In the genomic region with DNA sequence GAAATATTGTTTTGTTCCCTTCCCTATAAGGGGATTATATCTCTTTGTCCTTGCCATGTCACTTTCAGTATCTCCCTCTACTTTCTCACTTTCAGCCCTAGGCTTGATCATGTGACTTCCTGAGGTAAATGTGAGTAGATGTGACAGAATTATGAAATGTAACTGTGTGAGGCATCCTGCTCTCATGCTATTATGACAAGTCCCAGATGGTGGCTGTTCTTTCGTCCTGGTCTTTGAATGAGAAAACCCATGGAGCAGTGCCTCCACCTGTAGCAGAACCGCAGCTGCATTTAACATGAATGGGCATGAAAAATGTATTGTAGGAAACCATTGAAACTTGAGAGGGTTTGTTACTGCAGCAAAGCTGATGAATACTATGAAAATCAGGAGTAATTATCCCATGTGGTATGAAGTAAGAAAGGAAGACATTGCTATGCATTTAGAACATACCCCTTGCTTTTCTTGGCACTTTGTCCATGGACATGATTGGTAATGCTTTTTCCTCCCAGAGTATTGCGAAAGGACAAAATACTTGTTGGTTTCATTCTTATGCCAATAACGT, we compare ENCODE assay signal across 8 cellular contexts.
DNase-seq lines count a peak whose midpoint lies in the region; ATAC-seq and TF ChIP-seq lines count a peak whose summit lies in the region.

No MANE protein-coding gene starts in this region.

- no peak for TF ChIP-seq EP300 in gastroesophageal sphincter (IDR thresholded peaks at IDR 0.05)

- peak overlapping the region; percentile 75 for H3K4me3 Mint-ChIP-seq in natural killer cell
- no peak overlapping the region for H3K4me3 Mint-ChIP-seq in mesothelial cell of epicardium

- ATAC-seq in natural killer cell = peak; percentile 93 to 99 (median 96)
- no peak for ATAC-seq in gastroesophageal sphincter

- no peak overlapping the region for H3K9ac ChIP-seq in GM23248
- no peak overlapping the region for H3K9ac ChIP-seq in MM.1S (ENCODE audit: low read length)

- H3K9me3 Mint-ChIP-seq in natural killer cell (no peaks in the 10 kb centered on the region), mesothelial cell of epicardium (peaks cover 11% of the 10 kb centered on the region)

- no peaks in the 10 kb centered on the region for H3K9me3 ChIP-seq in GM23248 (ENCODE audit: low read depth)
- no peaks in the 10 kb centered on the region for H3K9me3 ChIP-seq in MM.1S (replicated peaks; ENCODE audit: insufficient read depth, low read length)
- no peaks in the 10 kb centered on the region for H3K9me3 ChIP-seq in gastroesophageal sphincter

- H3K79me2 ChIP-seq in GM23248 (ENCODE audit: insufficient read depth) (no peaks in the 10 kb centered on the region), MM.1S (ENCODE audit: low read length) (no peaks in the 10 kb centered on the region)

- H3K9me2 ChIP-seq in GM23248 (ENCODE audit: insufficient read depth) (no peaks in the 10 kb centered on the region), MM.1S (replicated peaks; ENCODE audit: insufficient read depth, low read length) (no peaks in the 10 kb centered on the region)

- H3K27ac ChIP-seq in GM23248 (no peak overlapping the region), MM.1S (ENCODE audit: low read length) (peak overlapping the region; percentile 49; the same call in 1 of the 2 replicates), gastroesophageal sphincter (no peak overlapping the region)

- H3K4me1 Mint-ChIP-seq in natural killer cell (peaks cover 24 to 27% of the 10 kb centered on the region in 2 donors), mesothelial cell of epicardium (no peaks in the 10 kb centered on the region)

- WGBS in GM23248 (ENCODE audit: low coverage in 1 of 2, low lambda C conversion rate in 2 of 2, missing lambda C conversion rate in 2 of 2), 2 experiments = 37 to 42% methylated on average over 4 of the region's 4 CpGs
- WGBS in gastroesophageal sphincter (ENCODE audit: low coverage in 1 of 2), 2 donors = 71 to 79% methylated on average over 2 to 4 of the region's 4 CpGs

- H3K27ac Mint-ChIP-seq in natural killer cell (peak overlapping the region; percentile 78), mesothelial cell of epicardium (no peak overlapping the region)

- intact Hi-C loops in natural killer cell (cut with micrococcal nuclease) = no loop called here

- H3K27me3 Mint-ChIP-seq in natural killer cell (ENCODE audit: low read depth in 2 of 2) = peaks cover 3 to 9% of the 10 kb centered on the region in 2 donors
- H3K27me3 Mint-ChIP-seq in mesothelial cell of epicardium (ENCODE audit: low read depth) = peaks cover 9% of the 10 kb centered on the region

- no peak overlapping the region for H3K4me3 ChIP-seq in GM23248
- H3K4me3 ChIP-seq in MM.1S (ENCODE audit: low read length) = peak overlapping the region; percentile 12; the same call in 1 of the 2 replicates
- no peak overlapping the region for H3K4me3 ChIP-seq in gastroesophageal sphincter

- H3F3A ChIP-seq in GM23248 (ENCODE audit: insufficient read depth) (peaks cover 6% of the 10 kb centered on the region; the same call in 1 of the 2 replicates), MM.1S (ENCODE audit: insufficient read depth, low read length) (peaks cover 13% of the 10 kb centered on the region; the same call in 1 of the 2 replicates)

- no peaks in the 10 kb centered on the region for H4K20me1 ChIP-seq in GM23248 (ENCODE audit: insufficient read depth)
- H4K20me1 ChIP-seq in MM.1S (ENCODE audit: insufficient read depth, low read length) = no peaks in the 10 kb centered on the region

- no peak for TF ChIP-seq POLR2A in gastroesophageal sphincter (IDR thresholded peaks at IDR 0.05)

- H3K4me2 ChIP-seq in GM23248 (ENCODE audit: unreplicated experiment) = no peak overlapping the region
- peak overlapping the region; percentile 64 for H3K4me2 ChIP-seq in MM.1S (ENCODE audit: low read depth, low read length)

- H3K36me3 ChIP-seq in GM23248 (ENCODE audit: low read depth) (no peaks in the 10 kb centered on the region), MM.1S (replicated peaks; ENCODE audit: insufficient read depth, low read length) (no peaks in the 10 kb centered on the region), gastroesophageal sphincter (no peaks in the 10 kb centered on the region)

- in situ Hi-C loops in GM23248 (cut with MboI) = no loop called here

- TF ChIP-seq CTCF in MM.1S (IDR thresholded peaks at IDR 0.05; ENCODE audit: low read length) (peak; percentile 41), natural killer cell (IDR thresholded peaks at IDR 0.05) (no peak), gastroesophageal sphincter (IDR thresholded peaks at IDR 0.05) (no peak), mesothelial cell of epicardium (IDR thresholded peaks at IDR 0.05; ENCODE audit: unreplicated experiment) (no peak)

- H2AFZ ChIP-seq in GM23248 = no peak overlapping the region
- no peak overlapping the region for H2AFZ ChIP-seq in MM.1S (ENCODE audit: low read length)

- no peaks in the 10 kb centered on the region for H3K36me3 Mint-ChIP-seq in natural killer cell
- H3K36me3 Mint-ChIP-seq in mesothelial cell of epicardium = peaks cover 2% of the 10 kb centered on the region

- DNase-seq in NCI-H748 (lab: John Stamatoyannopoulos, UW; ENCODE audit: unreplicated experiment) (peak; percentile 4), NCI-H748 treated with DMSO at 0.1 percent for 48 hours (lab: John Stamatoyannopoulos, UW) (no peak), GM23248 (peak; percentile 72), MM.1S (peak; percentile 93), natural killer cell (no peak), T1000 (lab: John Stamatoyannopoulos, UW) (no peak), mesothelial cell of epicardium (ENCODE audit: low spot score in 2 of 2, unreplicated experiment in 2 of 2) (no peak)

- H3K4me1 ChIP-seq in GM23248 (ENCODE audit: insufficient read depth) (peaks cover 9% of the 10 kb centered on the region; the same call in 1 of the 2 replicates), MM.1S (ENCODE audit: low read length) (peaks cover 21% of the 10 kb centered on the region), gastroesophageal sphincter (no peaks in the 10 kb centered on the region)

- H3K27me3 ChIP-seq in GM23248 (replicated peaks; ENCODE audit: insufficient read depth) = peaks cover 4% of the 10 kb centered on the region; the same call in 1 of the 2 replicates
- no peaks in the 10 kb centered on the region for H3K27me3 ChIP-seq in MM.1S (replicated peaks; ENCODE audit: insufficient read depth, low read length)
- H3K27me3 ChIP-seq in gastroesophageal sphincter = no peaks in the 10 kb centered on the region

Comparison
In these comparisons a context has a peak if more than half of its experiments do, and no peak if none do; other contexts are left out.
1. DNase-seq: peak in NCI-H748 (single experiment), GM23248 (single experiment) and MM.1S (single experiment); none in NCI-H748 treated with DMSO at 0.1 percent for 48 hours (single experiment), natural killer cell (single experiment), T1000 (single experiment) and mesothelial cell of epicardium (0 of 2).